21 cellular contexts compared by ENCODE assay signal in the genomic region with DNA sequence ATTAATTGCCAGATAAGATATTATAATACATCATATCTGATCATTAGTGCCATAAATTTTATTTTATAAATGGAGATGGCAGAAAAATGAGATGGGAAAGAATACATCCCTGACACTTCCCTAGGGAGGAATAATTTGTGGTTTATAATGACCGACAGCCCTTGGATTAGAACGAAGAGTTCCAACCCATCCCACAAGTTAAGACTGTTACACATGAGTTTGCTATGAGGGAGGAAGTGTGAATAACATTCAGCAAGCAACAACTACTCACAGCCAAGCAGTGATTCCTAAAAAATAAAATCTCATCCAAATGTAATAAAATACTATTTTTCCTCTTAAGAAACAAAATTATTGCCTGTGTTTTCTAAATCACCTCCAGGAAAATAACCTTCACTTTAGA.
DNase-seq lines count a peak whose midpoint lies in the region; ATAC-seq and TF ChIP-seq lines count a peak whose summit lies in the region.
"Had no signal": no experiment of that assay in that cellular context is flagged by ENCODE, and none has a peak within 500 bp of the region (broad histone marks: within the 10 kb centered on the region; RNA-seq: fewer than 3 reads in every experiment).

No MANE protein-coding gene starts in this region.

- H3K4me3 ChIP-seq in GM23338 (no peak overlapping the region), brain microvascular endothelial cell (ENCODE audit: low read depth, low read length) (no peak overlapping the region), vagina (no peak overlapping the region), lower lobe of right lung (no peak overlapping the region)
- H3K4me3 ChIP-seq: mucosa of descending colon, PC-9, SJCRH30, testis had no signal

- H3K27me3 Mint-ChIP-seq in GM23338 (ENCODE audit: insufficient read depth, low read depth, poor library complexity): no peaks in the 10 kb centered on the region
- H3K27me3 Mint-ChIP-seq: B cell had no signal

- no peaks in the 10 kb centered on the region for H3K36me3 ChIP-seq in GM23338 (ENCODE audit: insufficient read depth)
- H3K36me3 ChIP-seq in brain microvascular endothelial cell (replicated peaks): no peaks in the 10 kb centered on the region
- H3K36me3 ChIP-seq in vagina: no peaks in the 10 kb centered on the region
- peaks cover 11% of the 10 kb centered on the region for H3K36me3 ChIP-seq in lower lobe of right lung
- H3K36me3 ChIP-seq: SJCRH30 had no signal

- H3F3A ChIP-seq in GM23338 (replicated peaks; ENCODE audit: low read depth): no peaks in the 10 kb centered on the region

- no peaks in the 10 kb centered on the region for H3K9me3 Mint-ChIP-seq in GM23338
- H3K9me3 Mint-ChIP-seq: endodermal cell had no signal

- peaks cover 29% of the 10 kb centered on the region; the same call in 2 of the 3 replicates for H3K4me1 Mint-ChIP-seq in GM23338
- H3K4me1 Mint-ChIP-seq: B cell, endodermal cell had no signal

- no peaks in the 10 kb centered on the region for H4K20me1 ChIP-seq in GM23338 (replicated peaks; ENCODE audit: insufficient read depth)

- no peaks in the 10 kb centered on the region for H3K9me2 ChIP-seq in GM23338 (ENCODE audit: insufficient read depth)

- H3K4me1 ChIP-seq in GM23338 (ENCODE audit: insufficient read depth): peaks cover 31% of the 10 kb centered on the region
- H3K4me1 ChIP-seq in foreskin keratinocyte: peaks cover 21% of the 10 kb centered on the region
- peaks cover 6% of the 10 kb centered on the region for H3K4me1 ChIP-seq in vagina
- H3K4me1 ChIP-seq in lower lobe of right lung: no peaks in the 10 kb centered on the region
- H3K4me1 ChIP-seq: SJCRH30, testis had no signal

- TF ChIP-seq CTCF in GM23338 (conservative IDR thresholded peaks at IDR 0.05; ENCODE audit: low read depth in 2 of 2): no peak
- no peak for TF ChIP-seq CTCF in brain microvascular endothelial cell (IDR thresholded peaks at IDR 0.05; ENCODE audit: low read depth, low read length, missing control alignments)
- no peak for TF ChIP-seq CTCF in foreskin keratinocyte (conservative IDR thresholded peaks at IDR 0.05)
- no peak for TF ChIP-seq CTCF in vagina (IDR thresholded peaks at IDR 0.05)
- TF ChIP-seq CTCF in lower lobe of right lung (IDR thresholded peaks at IDR 0.05): no peak

- no peaks in the 10 kb centered on the region for H3K79me2 ChIP-seq in GM23338 (replicated peaks; ENCODE audit: insufficient read depth)

- H3K9me3 ChIP-seq in vagina (no peaks in the 10 kb centered on the region), lower lobe of right lung (no peaks in the 10 kb centered on the region)
- H3K9me3 ChIP-seq: mucosa of descending colon, SJCRH30, testis had no signal

- intact Hi-C loops in vagina (cut with DNase I): no loop called here
- intact Hi-C loops in lower lobe of right lung (cut with DNase I): no loop called here

- no peaks in the 10 kb centered on the region for H3K36me3 Mint-ChIP-seq in GM23338 (ENCODE audit: low read depth)

- no peak overlapping the region for H3K4me3 Mint-ChIP-seq in GM23338
- H3K4me3 Mint-ChIP-seq: B cell, endodermal cell had no signal

- in situ Hi-C loops in brain microvascular endothelial cell (cut with HindIII; ENCODE audit: low pct_ligation_motif_present, low sequenced_read_pairs): no loop called here

- ATAC-seq in GM23338: no peak
- ATAC-seq in foreskin keratinocyte: peak; percentile 75
- ATAC-seq in lower lobe of right lung: no peak
- ATAC-seq: HCT116, mucosa of descending colon had no signal

- H3K27ac ChIP-seq in GM23338 (ENCODE audit: low read depth) (no peak overlapping the region), brain microvascular endothelial cell (no peak overlapping the region), foreskin keratinocyte (no peak overlapping the region), vagina (peak overlapping the region; percentile 31), substantia nigra (ENCODE audit: low read depth, low read length, poor library complexity, severe bottlenecking) (no peak overlapping the region), lower lobe of right lung (no peak overlapping the region)
- H3K27ac ChIP-seq: PC-9, SJCRH30, testis had no signal

- no peak overlapping the region for H2AFZ ChIP-seq in GM23338
- H2AFZ ChIP-seq: PC-9 had no signal

- H3K27ac Mint-ChIP-seq in GM23338: peak overlapping the region; percentile 71; the same call in 1 of the 2 replicates
- H3K27ac Mint-ChIP-seq: B cell, endodermal cell had no signal

- H3K4me2 ChIP-seq in GM23338: no peak overlapping the region
- H3K4me2 ChIP-seq: PC-9 had no signal

- no peak for DNase-seq in GM23338 (ENCODE audit: low spot score)
- peak; percentile 24 for DNase-seq in brain microvascular endothelial cell
- DNase-seq in foreskin keratinocyte: peak; percentile 40 to 71
- DNase-seq in vagina (ENCODE audit: extremely low spot score in 2 of 2): no peak
- no peak for DNase-seq in substantia nigra (lab: John Stamatoyannopoulos, UW)
- DNase-seq in lower lobe of right lung: no peak
- DNase-seq in NCI-H187 treated with DMSO at 0.1 percent for 48 hours (lab: John Stamatoyannopoulos, UW): no peak
- DNase-seq: activated CD4-positive, alpha-beta T cell treated with anti-CD3 and anti-CD28 coated beads, Interleukin-2, amount 50 U/mL, for 4 hours; activated naive CD4-positive, alpha-beta T cell; activated T-cell treated with anti-CD3 and anti-CD28 coated beads for 4 hours; anterior cingulate cortex; Calu3; endodermal cell; MM.1S; mucosa of descending colon; PC-9; SJCRH30; stimulated activated CD4-positive, alpha-beta T cell treated with anti-CD3 and anti-CD28 coated beads, Interleukin-15, amount 100 ng/mL, for 24 hours; testis had no signal

- no peak for TF ChIP-seq POLR2A in vagina (IDR thresholded peaks at IDR 0.05)

- no peaks in the 10 kb centered on the region for H3K27me3 ChIP-seq in GM23338 (ENCODE audit: insufficient read depth)
- H3K27me3 ChIP-seq in brain microvascular endothelial cell (replicated peaks): no peaks in the 10 kb centered on the region
- no peaks in the 10 kb centered on the region for H3K27me3 ChIP-seq in foreskin keratinocyte
- H3K27me3 ChIP-seq in vagina: no peaks in the 10 kb centered on the region
- no peaks in the 10 kb centered on the region for H3K27me3 ChIP-seq in lower lobe of right lung (ENCODE audit: low read depth)
- H3K27me3 ChIP-seq: SJCRH30, testis had no signal

TF ChIP-seq in GM23338, 12 proteins besides CTCF, POLR2A, EP300 and RAD21 (continues in another document):
- TF ChIP-seq STAT1 (IDR thresholded peaks at IDR 0.05; ENCODE audit: unreplicated experiment) (no peak), EZH2 (IDR thresholded peaks at IDR 0.05; ENCODE audit: low read depth, unreplicated experiment) (no peak), POLR2AphosphoS5 (IDR thresholded peaks at IDR 0.05; ENCODE audit: low read depth) (no peak)
- TF ChIP-seq, protein P1, sequence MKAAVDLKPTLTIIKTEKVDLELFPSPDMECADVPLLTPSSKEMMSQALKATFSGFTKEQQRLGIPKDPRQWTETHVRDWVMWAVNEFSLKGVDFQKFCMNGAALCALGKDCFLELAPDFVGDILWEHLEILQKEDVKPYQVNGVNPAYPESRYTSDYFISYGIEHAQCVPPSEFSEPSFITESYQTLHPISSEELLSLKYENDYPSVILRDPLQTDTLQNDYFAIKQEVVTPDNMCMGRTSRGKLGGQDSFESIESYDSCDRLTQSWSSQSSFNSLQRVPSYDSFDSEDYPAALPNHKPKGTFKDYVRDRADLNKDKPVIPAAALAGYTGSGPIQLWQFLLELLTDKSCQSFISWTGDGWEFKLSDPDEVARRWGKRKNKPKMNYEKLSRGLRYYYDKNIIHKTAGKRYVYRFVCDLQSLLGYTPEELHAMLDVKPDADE (IDR thresholded peaks at IDR 0.05): no peak
- TF ChIP-seq, protein P2, sequence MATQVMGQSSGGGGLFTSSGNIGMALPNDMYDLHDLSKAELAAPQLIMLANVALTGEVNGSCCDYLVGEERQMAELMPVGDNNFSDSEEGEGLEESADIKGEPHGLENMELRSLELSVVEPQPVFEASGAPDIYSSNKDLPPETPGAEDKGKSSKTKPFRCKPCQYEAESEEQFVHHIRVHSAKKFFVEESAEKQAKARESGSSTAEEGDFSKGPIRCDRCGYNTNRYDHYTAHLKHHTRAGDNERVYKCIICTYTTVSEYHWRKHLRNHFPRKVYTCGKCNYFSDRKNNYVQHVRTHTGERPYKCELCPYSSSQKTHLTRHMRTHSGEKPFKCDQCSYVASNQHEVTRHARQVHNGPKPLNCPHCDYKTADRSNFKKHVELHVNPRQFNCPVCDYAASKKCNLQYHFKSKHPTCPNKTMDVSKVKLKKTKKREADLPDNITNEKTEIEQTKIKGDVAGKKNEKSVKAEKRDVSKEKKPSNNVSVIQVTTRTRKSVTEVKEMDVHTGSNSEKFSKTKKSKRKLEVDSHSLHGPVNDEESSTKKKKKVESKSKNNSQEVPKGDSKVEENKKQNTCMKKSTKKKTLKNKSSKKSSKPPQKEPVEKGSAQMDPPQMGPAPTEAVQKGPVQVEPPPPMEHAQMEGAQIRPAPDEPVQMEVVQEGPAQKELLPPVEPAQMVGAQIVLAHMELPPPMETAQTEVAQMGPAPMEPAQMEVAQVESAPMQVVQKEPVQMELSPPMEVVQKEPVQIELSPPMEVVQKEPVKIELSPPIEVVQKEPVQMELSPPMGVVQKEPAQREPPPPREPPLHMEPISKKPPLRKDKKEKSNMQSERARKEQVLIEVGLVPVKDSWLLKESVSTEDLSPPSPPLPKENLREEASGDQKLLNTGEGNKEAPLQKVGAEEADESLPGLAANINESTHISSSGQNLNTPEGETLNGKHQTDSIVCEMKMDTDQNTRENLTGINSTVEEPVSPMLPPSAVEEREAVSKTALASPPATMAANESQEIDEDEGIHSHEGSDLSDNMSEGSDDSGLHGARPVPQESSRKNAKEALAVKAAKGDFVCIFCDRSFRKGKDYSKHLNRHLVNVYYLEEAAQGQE (IDR thresholded peaks at IDR 0.05; ENCODE audit: unreplicated experiment): no peak

Comparison
In these comparisons a context has a peak if more than half of its experiments do, and no peak if none do; other contexts are left out.
1. DNase-seq: peak in brain microvascular endothelial cell (single experiment) and foreskin keratinocyte (2 of 2); none in GM23338 (single experiment), vagina (0 of 2), substantia nigra (0 of 49), lower lobe of right lung (single experiment) and NCI-H187 treated with DMSO at 0.1 percent for 48 hours (single experiment).